Comparison of ENCODE assay signal across 21 cellular contexts in genomic region chr16:87068316-87068715, GRCh38.
"Had no signal": no experiment of that assay in that cellular context is flagged by ENCODE, and none has a peak within 500 bp of the region (broad histone marks: within the 10 kb centered on the region; RNA-seq: fewer than 3 reads in every experiment).

No MANE protein-coding gene starts in this region.

- H3K27ac Mint-ChIP-seq: activated B cell treated with CpG ODN at 0.5 μM for 24 hours; activated CD4-positive, alpha-beta memory T cell treated with anti-CD3 and anti-CD28 coated beads, Interleukin-2, amount 10 ng/mL, durations not matched to agents 7 days and 5 days; activated CD8-positive, alpha-beta memory T cell treated with anti-CD3 and anti-CD28 coated beads, Interleukin-2, amount 10 ng/mL, durations not matched to agents 7 days and 5 days; activated naive CD4-positive, alpha-beta T cell treated with anti-CD3 and anti-CD28 coated beads, Interleukin-2, amount 10 ng/mL, durations not matched to agents 7 days and 5 days; activated naive CD8-positive, alpha-beta T cell treated with anti-CD3 and anti-CD28 coated beads, Interleukin-2, amount 50 U/mL, for 24 hours; immature natural killer cell; naive thymus-derived CD8-positive, alpha-beta T cell; progenitor cell of endocrine pancreas; T-cell had no signal

- H3K36me3 ChIP-seq: esophagus squamous epithelium, suprapubic skin had no signal

- DNase-seq: activated B cell treated with CpG ODN at 0.5 μM for 24 hours; activated CD4-positive, alpha-beta memory T cell treated with anti-CD3 and anti-CD28 coated beads, Interleukin-2, amount 10 ng/mL, durations not matched to agents 7 days and 5 days; activated CD4-positive, alpha-beta T cell treated with anti-CD3 and anti-CD28 coated beads for 4 hours; activated CD8-positive, alpha-beta memory T cell treated with anti-CD3 and anti-CD28 coated beads, Interleukin-2, amount 10 ng/mL, durations not matched to agents 7 days and 5 days; activated naive CD4-positive, alpha-beta T cell treated with anti-CD3 and anti-CD28 coated beads, Interleukin-2, amount 10 ng/mL, durations not matched to agents 7 days and 5 days; activated naive CD8-positive, alpha-beta T cell treated with anti-CD3 and anti-CD28 coated beads, Interleukin-2, amount 50 U/mL, for 24 hours; activated T-cell treated with anti-CD3 and anti-CD28 coated beads, Interleukin-2, amount 50 U/mL, for 4 hours; dermis blood vessel endothelial cell; effector memory CD4-positive, alpha-beta T cell; esophagus squamous epithelium; immature natural killer cell; mesendoderm; naive thymus-derived CD8-positive, alpha-beta T cell; occipital lobe; right cardiac atrium; small intestine; stimulated activated CD4-positive, alpha-beta T cell treated with anti-CD3 and anti-CD28 coated beads, Interleukin-4, amount 100 ng/mL, for 1 hour; stimulated activated naive CD8-positive, alpha-beta T cell treated with anti-CD3 and anti-CD28 coated beads, Interleukin-15, amount 100 ng/mL, for 72 hours; T-cell had no signal

- H3K9me3 ChIP-seq: esophagus squamous epithelium, suprapubic skin had no signal

- H3K4me1 Mint-ChIP-seq: activated CD4-positive, alpha-beta memory T cell treated with anti-CD3 and anti-CD28 coated beads, Interleukin-2, amount 10 ng/mL, durations not matched to agents 7 days and 5 days; activated CD8-positive, alpha-beta memory T cell treated with anti-CD3 and anti-CD28 coated beads, Interleukin-2, amount 10 ng/mL, durations not matched to agents 7 days and 5 days; activated naive CD4-positive, alpha-beta T cell treated with anti-CD3 and anti-CD28 coated beads, Interleukin-2, amount 10 ng/mL, durations not matched to agents 7 days and 5 days; activated naive CD8-positive, alpha-beta T cell treated with anti-CD3 and anti-CD28 coated beads, Interleukin-2, amount 50 U/mL, for 24 hours; immature natural killer cell; stimulated activated naive CD8-positive, alpha-beta T cell treated with anti-CD3 and anti-CD28 coated beads, Interleukin-15, amount 100 ng/mL, for 72 hours had no signal

- H3K27ac ChIP-seq: esophagus squamous epithelium, suprapubic skin had no signal

- H3K36me3 Mint-ChIP-seq: activated CD8-positive, alpha-beta memory T cell treated with anti-CD3 and anti-CD28 coated beads, Interleukin-2, amount 10 ng/mL, durations not matched to agents 7 days and 5 days; activated naive CD4-positive, alpha-beta T cell treated with anti-CD3 and anti-CD28 coated beads, Interleukin-2, amount 10 ng/mL, durations not matched to agents 7 days and 5 days; immature natural killer cell; naive thymus-derived CD8-positive, alpha-beta T cell; T-cell had no signal

- FAIRE-seq: small intestine had no signal

- ATAC-seq: activated CD8-positive, alpha-beta memory T cell treated with anti-CD3 and anti-CD28 coated beads, Interleukin-2, amount 10 ng/mL, durations not matched to agents 7 days and 5 days; activated naive CD8-positive, alpha-beta T cell treated with anti-CD3 and anti-CD28 coated beads, Interleukin-2, amount 50 U/mL, for 24 hours; activated T-cell treated with anti-CD3 and anti-CD28 coated beads, Interleukin-2, amount 50 U/mL, for 4 hours; naive thymus-derived CD8-positive, alpha-beta T cell; right cardiac atrium; stimulated activated naive CD8-positive, alpha-beta T cell treated with anti-CD3 and anti-CD28 coated beads, Interleukin-15, amount 100 ng/mL, for 72 hours; T-cell had no signal

- H3K4me1 ChIP-seq: esophagus squamous epithelium, suprapubic skin had no signal

- H3K4me3 ChIP-seq: esophagus squamous epithelium, suprapubic skin had no signal

- H3K9me3 Mint-ChIP-seq: activated B cell treated with CpG ODN at 0.5 μM for 24 hours; activated CD4-positive, alpha-beta memory T cell treated with anti-CD3 and anti-CD28 coated beads, Interleukin-2, amount 10 ng/mL, durations not matched to agents 7 days and 5 days; activated naive CD4-positive, alpha-beta T cell treated with anti-CD3 and anti-CD28 coated beads, Interleukin-2, amount 10 ng/mL, durations not matched to agents 7 days and 5 days; activated naive CD8-positive, alpha-beta T cell treated with anti-CD3 and anti-CD28 coated beads, Interleukin-2, amount 50 U/mL, for 24 hours; activated T-cell treated with anti-CD3 and anti-CD28 coated beads, Interleukin-2, amount 50 U/mL, for 4 hours; immature natural killer cell; naive thymus-derived CD8-positive, alpha-beta T cell; stimulated activated naive CD8-positive, alpha-beta T cell treated with anti-CD3 and anti-CD28 coated beads, Interleukin-15, amount 100 ng/mL, for 72 hours; T-cell had no signal

- H3K4me3 Mint-ChIP-seq: activated B cell treated with CpG ODN at 0.5 μM for 24 hours; activated CD4-positive, alpha-beta memory T cell treated with anti-CD3 and anti-CD28 coated beads, Interleukin-2, amount 10 ng/mL, durations not matched to agents 7 days and 5 days; activated CD8-positive, alpha-beta memory T cell treated with anti-CD3 and anti-CD28 coated beads, Interleukin-2, amount 10 ng/mL, durations not matched to agents 7 days and 5 days; activated naive CD4-positive, alpha-beta T cell treated with anti-CD3 and anti-CD28 coated beads, Interleukin-2, amount 10 ng/mL, durations not matched to agents 7 days and 5 days; activated naive CD8-positive, alpha-beta T cell treated with anti-CD3 and anti-CD28 coated beads, Interleukin-2, amount 50 U/mL, for 24 hours; activated T-cell treated with anti-CD3 and anti-CD28 coated beads, Interleukin-2, amount 50 U/mL, for 4 hours; immature natural killer cell; naive thymus-derived CD8-positive, alpha-beta T cell; stimulated activated naive CD8-positive, alpha-beta T cell treated with anti-CD3 and anti-CD28 coated beads, Interleukin-15, amount 100 ng/mL, for 72 hours; T-cell had no signal
